23 cellular contexts compared by ENCODE assay signal in genomic region chr7:126959649-126960048, GRCh38.
A peak's percentile ranks its signal among the peaks of the same experiment; 100 is the strongest.
DNase-seq lines count a peak whose midpoint lies in the region; ATAC-seq and TF ChIP-seq lines count a peak whose summit lies in the region.
"Had no signal": no experiment of that assay in that cellular context is flagged by ENCODE, and none has a peak within 500 bp of the region (broad histone marks: within the 10 kb centered on the region; RNA-seq: fewer than 3 reads in every experiment).

No MANE protein-coding gene starts in this region.

- ATAC-seq in SK-N-SH treated with all-trans-retinoic acid at 6 μM for 48 hours (no peak), HG02623 (IDR thresholded peaks at IDR 0.05; ENCODE audit: unreplicated experiment) (no peak)
- ATAC-seq: A549, GM12878 had no signal

- CTCF ChIA-PET in HEK293T (lab: Yijun Ruan, JAX): no interaction called here

- POLR2A ChIA-PET in HEK293T (lab: Yijun Ruan, JAX): no interaction called here

- DNase-seq in NCI-H2171 treated with DMSO at 0.1 percent for 48 hours (lab: John Stamatoyannopoulos, UW): peak; percentile 28
- DNase-seq in NCI-H2171 (lab: John Stamatoyannopoulos, UW): no peak
- peak; percentile 74 for DNase-seq in NCI-H82 (lab: John Stamatoyannopoulos, UW)
- peak; percentile 95 for DNase-seq in SK-N-DZ (ENCODE audit: low spot score)
- no peak for DNase-seq in HEK293T (ENCODE audit: extremely low spot score)
- no peak for DNase-seq in stimulated activated CD4-positive, alpha-beta T cell treated with anti-CD3 and anti-CD28 coated beads, Interleukin-4, amount 100 ng/mL, for 24 hours
- DNase-seq: AML-193; C1 segment of cervical spinal cord; CD4-positive, alpha-beta memory T cell; CD4-positive, CD25-positive, alpha-beta regulatory T cell; CD8-positive, alpha-beta memory T cell; COR-L47; DMS 273 treated with DMSO at 0.1 percent for 48 hours; DMS153; DMS53; DMS79; DND-41; EL; GDM1 had no signal

TF ChIP-seq in SK-N-SH treated with all-trans-retinoic acid at 6 μM for 48 hours, 23 proteins besides CTCF, POLR2A, EP300 and RAD21 (continues in another document):
- TF ChIP-seq BACH2 (CRISPR knock-in tag; IDR thresholded peaks at IDR 0.05; ENCODE audit: borderline replicate concordance) (no peak), ZNF70 (CRISPR knock-in tag; IDR thresholded peaks at IDR 0.05) (peak; percentile 59; the same call in 1 of the 2 replicates), ZNF8 (CRISPR knock-in tag; IDR thresholded peaks at IDR 0.05) (peak; percentile 47; the same call in 1 of the 2 replicates), CSRNP3 (CRISPR knock-in tag; IDR thresholded peaks at IDR 0.05) (0 out of 2 replicates have a peak, but pooled peaks have one; percentile 69), PPARA (CRISPR knock-in tag; IDR thresholded peaks at IDR 0.05; ENCODE audit: borderline replicate concordance) (peak; percentile 17; the same call in 1 of the 2 replicates), ZNF565 (CRISPR knock-in tag; conservative IDR thresholded peaks at IDR 0.05; ENCODE audit: low read depth) (no peak)
- TF ChIP-seq, protein P1, sequence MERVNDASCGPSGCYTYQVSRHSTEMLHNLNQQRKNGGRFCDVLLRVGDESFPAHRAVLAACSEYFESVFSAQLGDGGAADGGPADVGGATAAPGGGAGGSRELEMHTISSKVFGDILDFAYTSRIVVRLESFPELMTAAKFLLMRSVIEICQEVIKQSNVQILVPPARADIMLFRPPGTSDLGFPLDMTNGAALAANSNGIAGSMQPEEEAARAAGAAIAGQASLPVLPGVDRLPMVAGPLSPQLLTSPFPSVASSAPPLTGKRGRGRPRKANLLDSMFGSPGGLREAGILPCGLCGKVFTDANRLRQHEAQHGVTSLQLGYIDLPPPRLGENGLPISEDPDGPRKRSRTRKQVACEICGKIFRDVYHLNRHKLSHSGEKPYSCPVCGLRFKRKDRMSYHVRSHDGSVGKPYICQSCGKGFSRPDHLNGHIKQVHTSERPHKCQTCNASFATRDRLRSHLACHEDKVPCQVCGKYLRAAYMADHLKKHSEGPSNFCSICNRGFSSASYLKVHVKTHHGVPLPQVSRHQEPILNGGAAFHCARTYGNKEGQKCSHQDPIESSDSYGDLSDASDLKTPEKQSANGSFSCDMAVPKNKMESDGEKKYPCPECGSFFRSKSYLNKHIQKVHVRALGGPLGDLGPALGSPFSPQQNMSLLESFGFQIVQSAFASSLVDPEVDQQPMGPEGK (CRISPR knock-in tag; IDR thresholded peaks at IDR 0.05; ENCODE audit: borderline replicate concordance): no peak
- TF ChIP-seq, protein P2, sequence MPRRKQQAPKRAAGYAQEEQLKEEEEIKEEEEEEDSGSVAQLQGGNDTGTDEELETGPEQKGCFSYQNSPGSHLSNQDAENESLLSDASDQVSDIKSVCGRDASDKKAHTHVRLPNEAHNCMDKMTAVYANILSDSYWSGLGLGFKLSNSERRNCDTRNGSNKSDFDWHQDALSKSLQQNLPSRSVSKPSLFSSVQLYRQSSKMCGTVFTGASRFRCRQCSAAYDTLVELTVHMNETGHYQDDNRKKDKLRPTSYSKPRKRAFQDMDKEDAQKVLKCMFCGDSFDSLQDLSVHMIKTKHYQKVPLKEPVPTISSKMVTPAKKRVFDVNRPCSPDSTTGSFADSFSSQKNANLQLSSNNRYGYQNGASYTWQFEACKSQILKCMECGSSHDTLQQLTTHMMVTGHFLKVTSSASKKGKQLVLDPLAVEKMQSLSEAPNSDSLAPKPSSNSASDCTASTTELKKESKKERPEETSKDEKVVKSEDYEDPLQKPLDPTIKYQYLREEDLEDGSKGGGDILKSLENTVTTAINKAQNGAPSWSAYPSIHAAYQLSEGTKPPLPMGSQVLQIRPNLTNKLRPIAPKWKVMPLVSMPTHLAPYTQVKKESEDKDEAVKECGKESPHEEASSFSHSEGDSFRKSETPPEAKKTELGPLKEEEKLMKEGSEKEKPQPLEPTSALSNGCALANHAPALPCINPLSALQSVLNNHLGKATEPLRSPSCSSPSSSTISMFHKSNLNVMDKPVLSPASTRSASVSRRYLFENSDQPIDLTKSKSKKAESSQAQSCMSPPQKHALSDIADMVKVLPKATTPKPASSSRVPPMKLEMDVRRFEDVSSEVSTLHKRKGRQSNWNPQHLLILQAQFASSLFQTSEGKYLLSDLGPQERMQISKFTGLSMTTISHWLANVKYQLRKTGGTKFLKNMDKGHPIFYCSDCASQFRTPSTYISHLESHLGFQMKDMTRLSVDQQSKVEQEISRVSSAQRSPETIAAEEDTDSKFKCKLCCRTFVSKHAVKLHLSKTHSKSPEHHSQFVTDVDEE (CRISPR knock-in tag; IDR thresholded peaks at IDR 0.05): peak; percentile 48; the same call in 1 of the 2 replicates

TF ChIP-seq in HEK293T, 16 proteins besides CTCF, POLR2A, EP300 and RAD21:
- TF ChIP-seq, protein P3, sequence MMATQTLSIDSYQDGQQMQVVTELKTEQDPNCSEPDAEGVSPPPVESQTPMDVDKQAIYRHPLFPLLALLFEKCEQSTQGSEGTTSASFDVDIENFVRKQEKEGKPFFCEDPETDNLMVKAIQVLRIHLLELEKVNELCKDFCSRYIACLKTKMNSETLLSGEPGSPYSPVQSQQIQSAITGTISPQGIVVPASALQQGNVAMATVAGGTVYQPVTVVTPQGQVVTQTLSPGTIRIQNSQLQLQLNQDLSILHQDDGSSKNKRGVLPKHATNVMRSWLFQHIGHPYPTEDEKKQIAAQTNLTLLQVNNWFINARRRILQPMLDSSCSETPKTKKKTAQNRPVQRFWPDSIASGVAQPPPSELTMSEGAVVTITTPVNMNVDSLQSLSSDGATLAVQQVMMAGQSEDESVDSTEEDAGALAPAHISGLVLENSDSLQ (IDR thresholded peaks at IDR 0.05): no peak

Comparison
In these comparisons a context has a peak if more than half of its experiments do, and no peak if none do; other contexts are left out.
1. DNase-seq: peak in NCI-H2171 treated with DMSO at 0.1 percent for 48 hours (single experiment), NCI-H82 (single experiment) and SK-N-DZ (single experiment); none in NCI-H2171 (single experiment), HEK293T (single experiment) and stimulated activated CD4-positive, alpha-beta T cell treated with anti-CD3 and anti-CD28 coated beads, Interleukin-4, amount 100 ng/mL, for 24 hours (single experiment).